17 cellular contexts compared by ENCODE assay signal in the genomic region with DNA sequence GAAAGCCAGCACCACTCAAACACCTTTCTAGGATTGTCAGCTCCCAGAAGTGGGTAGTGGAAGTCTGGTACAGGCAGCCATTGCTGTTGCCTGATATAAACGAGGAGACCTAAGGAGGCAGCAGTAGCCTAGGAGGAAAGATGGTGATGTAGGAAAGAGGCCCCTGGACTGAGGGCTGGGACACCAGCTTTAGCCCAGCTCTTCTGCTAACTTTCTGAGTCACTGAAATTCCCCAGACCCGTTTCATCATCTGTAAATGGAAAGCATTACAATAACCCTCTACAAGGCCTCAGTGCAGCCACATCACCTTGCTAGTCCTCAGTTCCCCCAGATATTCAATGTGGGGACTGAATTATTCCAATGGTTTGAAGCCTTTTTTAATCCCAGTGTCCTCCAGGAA.
DNase-seq lines count a peak whose midpoint lies in the region; ATAC-seq and TF ChIP-seq lines count a peak whose summit lies in the region.
"Had no signal": no experiment of that assay in that cellular context is flagged by ENCODE, and none has a peak within 500 bp of the region (broad histone marks: within the 10 kb centered on the region; RNA-seq: fewer than 3 reads in every experiment).

No MANE protein-coding gene starts in this region.

- H3K27me3 Mint-ChIP-seq in activated T-cell treated with anti-CD3 and anti-CD28 coated beads, Interleukin-2, amount 50 U/mL, for 72 hours (ENCODE audit: low read depth) = peaks cover 11% of the 10 kb centered on the region

- H3K27ac ChIP-seq in tibial artery = peak overlapping the region; percentile 74 to 81
- H3K27ac ChIP-seq: KMS-11, lower lobe of right lung had no signal

- no peaks in the 10 kb centered on the region for H3K9me3 ChIP-seq in tibial artery
- H3K9me3 ChIP-seq: lower lobe of right lung had no signal

- H3K4me1 ChIP-seq in tibial artery = peaks cover 0 to 96% (median 53%) of the 10 kb centered on the region in 4 donors

- H3K36me3 Mint-ChIP-seq in activated T-cell treated with anti-CD3 and anti-CD28 coated beads, Interleukin-2, amount 50 U/mL, for 72 hours (ENCODE audit: insufficient read depth in 2 of 2) = no peaks in the 10 kb centered on the region

- H3K4me1 Mint-ChIP-seq in activated T-cell treated with anti-CD3 and anti-CD28 coated beads, Interleukin-2, amount 50 U/mL, for 72 hours (ENCODE audit: low read depth) = peaks cover 43% of the 10 kb centered on the region
- H3K4me1 Mint-ChIP-seq: central memory CD8-positive, alpha-beta T cell had no signal

- no peak overlapping the region for H3K4me3 Mint-ChIP-seq in activated T-cell treated with anti-CD3 and anti-CD28 coated beads, Interleukin-2, amount 50 U/mL, for 72 hours
- H3K4me3 Mint-ChIP-seq: central memory CD8-positive, alpha-beta T cell; T-helper 2 cell treated with Interferon-gamma antibody and Interleukin-4, amounts not matched to agents 5 μg/mL and 100 μg/mL, for 36 hours had no signal

- H3K4me3 ChIP-seq in fibroblast of mammary gland (ENCODE audit: control insufficient read depth, low read depth, low read length) = no peak overlapping the region
- H3K4me3 ChIP-seq in tibial artery = no peak overlapping the region
- H3K4me3 ChIP-seq: lower lobe of right lung, skin epidermis had no signal

- H3K36me3 ChIP-seq in tibial artery = no peaks in the 10 kb centered on the region
- H3K36me3 ChIP-seq: lower lobe of right lung had no signal

- intact Hi-C loops in tibial artery (cut with DNase I; ENCODE audit: low total_unique reads) (no loop called here), left colon (cut with DNase I, micrococcal nuclease) (no loop called here)

- ATAC-seq in activated T-cell treated with anti-CD3 and anti-CD28 coated beads, Interleukin-2, amount 50 U/mL, for 72 hours (replicated peaks in 1 of 2) = peak; percentile 91 to 94
- ATAC-seq in HG03432 (IDR thresholded peaks at IDR 0.05; ENCODE audit: unreplicated experiment) = peak; percentile 51
- no peak for ATAC-seq in left colon
- ATAC-seq: lower lobe of right lung had no signal

- H3K27ac Mint-ChIP-seq in activated T-cell treated with anti-CD3 and anti-CD28 coated beads, Interleukin-2, amount 50 U/mL, for 72 hours = no peak overlapping the region
- H3K27ac Mint-ChIP-seq: T-helper 2 cell treated with Interferon-gamma antibody and Interleukin-4, amounts not matched to agents 5 μg/mL and 100 μg/mL, for 36 hours had no signal

- peaks cover 4 to 9% of the 10 kb centered on the region in 2 donors for H3K9me3 Mint-ChIP-seq in activated T-cell treated with anti-CD3 and anti-CD28 coated beads, Interleukin-2, amount 50 U/mL, for 72 hours
- H3K9me3 Mint-ChIP-seq: central memory CD8-positive, alpha-beta T cell; T-helper 2 cell treated with Interferon-gamma antibody and Interleukin-4, amounts not matched to agents 5 μg/mL and 100 μg/mL, for 36 hours had no signal

- peak; percentile 29 to 32 for DNase-seq in activated T-cell treated with anti-CD3 and anti-CD28 coated beads, Interleukin-2, amount 50 U/mL, for 72 hours
- no peak for DNase-seq in activated T-cell treated with anti-CD3 and anti-CD28 coated beads for 4 hours
- DNase-seq in fibroblast of mammary gland (ENCODE audit: low read depth) = peak; percentile 25
- DNase-seq in tibial artery = no peak
- DNase-seq in activated CD4-positive, CD25-positive, alpha-beta regulatory T cell (lab: John Stamatoyannopoulos, UW) = no peak
- no peak for DNase-seq in left colon
- DNase-seq in activated effector memory CD4-positive, alpha-beta T cell treated with anti-CD3 and anti-CD28 coated beads, Interleukin-2, amount 50 U/mL, for 16 hours = no peak
- DNase-seq: activated CD4-positive, alpha-beta T cell treated with anti-CD3 and anti-CD28 coated beads, Interleukin-2, amount 50 U/mL, for 4 hours; Calu3; lower lobe of right lung; NCI-H146; NCI-H774 had no signal

- TF ChIP-seq CTCF in fibroblast of mammary gland (conservative IDR thresholded peaks at IDR 0.05; ENCODE audit: control insufficient read depth, insufficient read depth, low read depth, low read length) = no peak
- no peak for TF ChIP-seq CTCF in tibial artery (IDR thresholded peaks at IDR 0.05)

- H3K27me3 ChIP-seq in tibial artery = no peaks in the 10 kb centered on the region

Comparison
In these comparisons a context has a peak if more than half of its experiments do, and no peak if none do; other contexts are left out.
1. DNase-seq: peak in activated T-cell treated with anti-CD3 and anti-CD28 coated beads, Interleukin-2, amount 50 U/mL, for 72 hours (2 of 2) and fibroblast of mammary gland (single experiment); none in activated T-cell treated with anti-CD3 and anti-CD28 coated beads for 4 hours (single experiment), tibial artery (0 of 2), activated CD4-positive, CD25-positive, alpha-beta regulatory T cell (0 of 4), left colon (0 of 2) and activated effector memory CD4-positive, alpha-beta T cell treated with anti-CD3 and anti-CD28 coated beads, Interleukin-2, amount 50 U/mL, for 16 hours (single experiment).